Comparison of ENCODE assay signal across 21 cellular contexts in the genomic region with DNA sequence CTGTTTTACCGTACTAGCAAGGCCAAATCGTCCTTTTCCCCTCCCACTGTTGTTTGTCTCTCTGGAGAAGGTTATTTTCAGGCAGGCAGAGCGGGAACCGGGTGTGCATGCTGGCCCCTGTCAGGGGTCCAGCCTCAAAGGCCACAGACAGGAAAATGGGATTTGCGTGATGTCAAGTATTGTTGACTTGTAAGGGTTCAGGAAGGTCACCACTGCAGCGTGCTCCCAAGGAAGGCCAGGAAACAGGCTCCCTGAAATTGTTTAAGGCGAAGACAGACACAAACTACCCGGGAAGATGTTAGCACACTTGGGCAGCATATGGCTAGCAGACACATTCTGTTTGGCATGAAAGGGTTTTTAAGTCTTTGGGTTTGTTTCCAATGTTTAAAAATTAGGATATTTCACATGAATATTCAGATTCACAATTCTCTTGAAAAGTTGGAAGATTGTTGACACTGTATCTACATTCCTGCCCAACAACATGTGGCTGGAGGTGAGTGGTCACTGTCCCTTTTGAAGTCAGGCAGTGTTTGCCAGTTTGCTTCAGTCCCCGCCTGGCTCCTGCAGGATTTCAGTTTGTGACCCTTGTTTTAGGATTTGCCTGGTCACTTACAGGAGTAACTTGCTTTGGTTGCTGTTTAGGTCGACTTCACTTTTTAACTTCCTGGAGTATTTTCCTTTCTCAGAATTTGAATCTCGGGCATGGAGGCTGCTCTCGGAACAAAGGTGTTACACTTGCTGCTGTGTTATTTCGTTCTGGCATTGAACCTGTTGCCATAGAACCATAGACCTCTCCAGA.
DNase-seq lines count a peak whose midpoint lies in the region; TF ChIP-seq lines count a peak whose summit lies in the region.
"Had no signal": no experiment of that assay in that cellular context is flagged by ENCODE, and none has a peak within 500 bp of the region (broad histone marks: within the 10 kb centered on the region; RNA-seq: fewer than 3 reads in every experiment).

No MANE protein-coding gene starts in this region.

- CTCF ChIA-PET in SK-N-SH (lab: Yijun Ruan, JAX) (interaction anchor here (1.4 to 2.6 kb wide), 5 partner anchors 8 to 241 kb away, joined by 3 to 15 read pairs (median 7); no protein-coding TSS in a partner anchor), mammary epithelial cell (lab: Charles Lee; ENCODE audit: low non-redundant PET) (no interaction called here)

- peaks cover 32% of the 10 kb centered on the region for H3F3A ChIP-seq in SK-N-SH (replicated peaks; ENCODE audit: insufficient read depth)

- no peaks in the 10 kb centered on the region for H4K20me1 ChIP-seq in SK-N-SH (ENCODE audit: insufficient read depth)
- no peaks in the 10 kb centered on the region for H4K20me1 ChIP-seq in mammary epithelial cell (ENCODE audit: insufficient read depth, low read length)

- POLR2A ChIA-PET in SK-N-SH (lab: Yijun Ruan, JAX) = no interaction called here

- H3K27ac ChIP-seq in caudate nucleus (ENCODE audit: low read depth, low read length) (peak overlapping the region; percentile 7), SK-N-SH (ENCODE audit: low read depth in 2 of 2, low read length in 1 of 2) (peak overlapping the region in 1 of 2 experiments; percentile 99; a peak in 3 of 4 replicates), mammary epithelial cell (ENCODE audit: insufficient read depth, low read depth, low read length) (no peak overlapping the region)
- H3K27ac ChIP-seq: suprapubic skin had no signal

- H3K4me2 ChIP-seq in SK-N-SH (no peak overlapping the region), mammary epithelial cell (ENCODE audit: insufficient read depth, low read depth, low read length) (no peak overlapping the region)

- no peak overlapping the region for H2AFZ ChIP-seq in SK-N-SH (ENCODE audit: low read depth)
- H2AFZ ChIP-seq in mammary epithelial cell (ENCODE audit: low read depth, low read length) = no peak overlapping the region

- TF ChIP-seq EP300 in SK-N-SH (IDR thresholded peaks at IDR 0.05; ENCODE audit: borderline replicate concordance in 1 of 2, low read depth in 1 of 2, low read length in 1 of 2) = no peak

- intact Hi-C loops in mammary epithelial cell (cut with micrococcal nuclease) = no loop called here

- no peaks in the 10 kb centered on the region for H3K9me3 ChIP-seq in SK-N-SH
- H3K9me3 ChIP-seq in mammary epithelial cell (replicated peaks; ENCODE audit: insufficient read depth, low read length) = no peaks in the 10 kb centered on the region
- H3K9me3 ChIP-seq: suprapubic skin had no signal

- H3K4me1 Mint-ChIP-seq in HFFc6 (ENCODE audit: low read depth) = peaks cover 85% of the 10 kb centered on the region
- H3K4me1 Mint-ChIP-seq: CD4-positive, alpha-beta memory T cell; central memory CD8-positive, alpha-beta T cell; memory B cell had no signal

- H3K9me2 ChIP-seq in SK-N-SH = no peaks in the 10 kb centered on the region

- H3K36me3 Mint-ChIP-seq in HFFc6 (ENCODE audit: low read depth) = no peaks in the 10 kb centered on the region
- H3K36me3 Mint-ChIP-seq: CD4-positive, alpha-beta memory T cell; memory B cell had no signal

- H3K4me3 ChIP-seq in SK-N-SH (ENCODE audit: low read depth in 2 of 2, low read length in 1 of 2) (no peak overlapping the region), mammary epithelial cell (replicated peaks in 1 of 3; ENCODE audit: insufficient read depth in 1 of 3, low read depth in 2 of 3, low read length in 3 of 3) (no peak overlapping the region)
- H3K4me3 ChIP-seq: suprapubic skin had no signal

- H3K36me3 ChIP-seq in SK-N-SH (replicated peaks in 1 of 2; ENCODE audit: control insufficient read depth in 1 of 2, insufficient read depth in 2 of 2, low read length in 1 of 2) (no peaks in the 10 kb centered on the region), mammary epithelial cell (ENCODE audit: insufficient read depth, low read length) (no peaks in the 10 kb centered on the region)
- H3K36me3 ChIP-seq: suprapubic skin had no signal

- TF ChIP-seq RAD21 in SK-N-SH (IDR thresholded peaks at IDR 0.05; ENCODE audit: low read length) = no peak

- no peak for DNase-seq in HFFc6
- DNase-seq in caudate nucleus (lab: John Stamatoyannopoulos, UW) = no peak
- DNase-seq in left kidney (ENCODE audit: low read depth, low spot score) = peak; percentile 23
- DNase-seq in pulmonary artery endothelial cell (ENCODE audit: low read depth, low spot score) = peak; percentile 78
- no peak for DNase-seq in NCI-H146 treated with DMSO at 0.1 percent for 48 hours (lab: John Stamatoyannopoulos, UW; ENCODE audit: unreplicated experiment)
- no peak for DNase-seq in SK-N-SH
- DNase-seq in NCI-H345 treated with DMSO at 0.1 percent for 48 hours (lab: John Stamatoyannopoulos, UW; ENCODE audit: unreplicated experiment) = no peak
- DNase-seq in mammary epithelial cell = no peak
- DNase-seq: activated gamma-delta T cell treated with Interleukin-2 at 50 U/mL for 16 hours; amniotic stem cell; CD4-positive, alpha-beta memory T cell; DMS79 treated with DMSO at 0.1 percent for 48 hours; effector memory CD4-positive, alpha-beta T cell; Kasumi-1; NCI-H1092; NCI-H2107; NCI-H510A treated with DMSO at 0.1 percent for 48 hours had no signal

- H3K9me3 Mint-ChIP-seq in HFFc6 = no peaks in the 10 kb centered on the region
- H3K9me3 Mint-ChIP-seq: central memory CD8-positive, alpha-beta T cell; memory B cell; nephron had no signal

- no peak overlapping the region for H3K9ac ChIP-seq in SK-N-SH
- H3K9ac ChIP-seq in mammary epithelial cell (ENCODE audit: insufficient read depth, low read length) = no peak overlapping the region

- WGBS in SK-N-SH (ENCODE audit: low lambda C conversion rate) = 84% methylated on average over 13 of the region's 13 CpGs
- 93% methylated on average over 13 of the region's 13 CpGs for WGBS in mammary epithelial cell (ENCODE audit: low coverage, missing lambda C conversion rate)

- in situ Hi-C loops in mammary epithelial cell (cut with MboI; ENCODE audit: low sequenced_read_pairs in 2 of 2) = no loop called here

- peak overlapping the region; percentile 81; the same call in 1 of the 2 replicates for H3K4me3 Mint-ChIP-seq in HFFc6
- H3K4me3 Mint-ChIP-seq: CD4-positive, alpha-beta memory T cell; central memory CD8-positive, alpha-beta T cell; memory B cell; nephron had no signal

- no peaks in the 10 kb centered on the region for H3K27me3 ChIP-seq in SK-N-SH (ENCODE audit: insufficient read depth)
- H3K27me3 ChIP-seq in mammary epithelial cell (ENCODE audit: insufficient read depth, low read length) = no peaks in the 10 kb centered on the region
- H3K27me3 ChIP-seq: suprapubic skin had no signal

- BruUV-seq in mammary epithelial cell (replicated peaks; lab: Mats Ljungman, UMichigan) = no TSS peak

- peaks cover 24 to 47% of the 10 kb centered on the region in 2 experiments for H3K4me1 ChIP-seq in SK-N-SH (ENCODE audit: control insufficient read depth in 1 of 2, insufficient read depth in 2 of 2, low read depth in 1 of 2, low read length in 1 of 2)
- H3K4me1 ChIP-seq in mammary epithelial cell (ENCODE audit: insufficient read depth, low read length) = peaks cover 18% of the 10 kb centered on the region

- H3K27ac Mint-ChIP-seq in HFFc6 = peak overlapping the region; percentile 85
- H3K27ac Mint-ChIP-seq: memory B cell had no signal

- no peak for TF ChIP-seq CTCF in HFFc6 (IDR thresholded peaks at IDR 0.05)
- no peak for TF ChIP-seq CTCF in SK-N-SH (IDR thresholded peaks at IDR 0.05)
- no peak for TF ChIP-seq CTCF in mammary epithelial cell (conservative IDR thresholded peaks at IDR 0.05 in 1 of 2, IDR thresholded peaks at IDR 0.05 in 1 of 2; ENCODE audit: extremely low read depth in 1 of 2, insufficient read depth in 1 of 2, low read depth in 1 of 2, low read length in 2 of 2)

- H3K27me3 Mint-ChIP-seq in HFFc6 (ENCODE audit: insufficient read depth) = peaks cover 2% of the 10 kb centered on the region; the same call in 1 of the 2 replicates

- dilution Hi-C loops in mammary epithelial cell (cut with HindIII; ENCODE audit: low sequenced_read_pairs) = no loop called here

- H3K79me2 ChIP-seq in SK-N-SH (ENCODE audit: insufficient read depth) (no peaks in the 10 kb centered on the region), mammary epithelial cell (ENCODE audit: insufficient read depth, low read length) (no peaks in the 10 kb centered on the region)

TF ChIP-seq in SK-N-SH, 30 proteins besides CTCF, POLR2A, EP300 and RAD21 (continues in another document):
- TF ChIP-seq JUND (IDR thresholded peaks at IDR 0.05) (no peak), RCOR1 (IDR thresholded peaks at IDR 0.05; ENCODE audit: low read length) (no peak), CHD2 (IDR thresholded peaks at IDR 0.05; ENCODE audit: low read length, partially characterized antibody) (no peak), EZH2phosphoT487 (IDR thresholded peaks at IDR 0.05; ENCODE audit: borderline replicate concordance, low read depth) (no peak), NRF1 (IDR thresholded peaks at IDR 0.05; ENCODE audit: low read depth, low read length) (no peak), FOXM1 (IDR thresholded peaks at IDR 0.05; ENCODE audit: low read depth) (no peak), FOSL2 (IDR thresholded peaks at IDR 0.05; ENCODE audit: borderline replicate concordance, low read depth) (no peak), TEAD4 (IDR thresholded peaks at IDR 0.05; ENCODE audit: borderline replicate concordance, insufficient read depth) (no peak)
- TF ChIP-seq, protein P1, sequence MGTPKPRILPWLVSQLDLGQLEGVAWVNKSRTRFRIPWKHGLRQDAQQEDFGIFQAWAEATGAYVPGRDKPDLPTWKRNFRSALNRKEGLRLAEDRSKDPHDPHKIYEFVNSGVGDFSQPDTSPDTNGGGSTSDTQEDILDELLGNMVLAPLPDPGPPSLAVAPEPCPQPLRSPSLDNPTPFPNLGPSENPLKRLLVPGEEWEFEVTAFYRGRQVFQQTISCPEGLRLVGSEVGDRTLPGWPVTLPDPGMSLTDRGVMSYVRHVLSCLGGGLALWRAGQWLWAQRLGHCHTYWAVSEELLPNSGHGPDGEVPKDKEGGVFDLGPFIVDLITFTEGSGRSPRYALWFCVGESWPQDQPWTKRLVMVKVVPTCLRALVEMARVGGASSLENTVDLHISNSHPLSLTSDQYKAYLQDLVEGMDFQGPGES (IDR thresholded peaks at IDR 0.05; ENCODE audit: low read depth, low read length) = no peak
- TF ChIP-seq, protein P2, sequence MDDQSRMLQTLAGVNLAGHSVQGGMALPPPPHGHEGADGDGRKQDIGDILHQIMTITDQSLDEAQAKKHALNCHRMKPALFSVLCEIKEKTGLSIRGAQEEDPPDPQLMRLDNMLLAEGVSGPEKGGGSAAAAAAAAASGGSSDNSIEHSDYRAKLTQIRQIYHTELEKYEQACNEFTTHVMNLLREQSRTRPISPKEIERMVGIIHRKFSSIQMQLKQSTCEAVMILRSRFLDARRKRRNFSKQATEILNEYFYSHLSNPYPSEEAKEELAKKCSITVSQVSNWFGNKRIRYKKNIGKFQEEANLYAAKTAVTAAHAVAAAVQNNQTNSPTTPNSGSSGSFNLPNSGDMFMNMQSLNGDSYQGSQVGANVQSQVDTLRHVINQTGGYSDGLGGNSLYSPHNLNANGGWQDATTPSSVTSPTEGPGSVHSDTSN (IDR thresholded peaks at IDR 0.05) = no peak
- TF ChIP-seq, protein P3, sequence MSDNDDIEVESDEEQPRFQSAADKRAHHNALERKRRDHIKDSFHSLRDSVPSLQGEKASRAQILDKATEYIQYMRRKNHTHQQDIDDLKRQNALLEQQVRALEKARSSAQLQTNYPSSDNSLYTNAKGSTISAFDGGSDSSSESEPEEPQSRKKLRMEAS (IDR thresholded peaks at IDR 0.05; ENCODE audit: low read depth) = no peak

Comparison
In these comparisons a context has a peak if more than half of its experiments do, and no peak if none do; other contexts are left out.
1. DNase-seq: peak in left kidney (single experiment) and pulmonary artery endothelial cell (single experiment); none in HFFc6 (single experiment), caudate nucleus (0 of 61), NCI-H146 treated with DMSO at 0.1 percent for 48 hours (single experiment), SK-N-SH (single experiment), NCI-H345 treated with DMSO at 0.1 percent for 48 hours (single experiment) and mammary epithelial cell (single experiment).